8 cellular contexts compared by ENCODE assay signal in the genomic region with DNA sequence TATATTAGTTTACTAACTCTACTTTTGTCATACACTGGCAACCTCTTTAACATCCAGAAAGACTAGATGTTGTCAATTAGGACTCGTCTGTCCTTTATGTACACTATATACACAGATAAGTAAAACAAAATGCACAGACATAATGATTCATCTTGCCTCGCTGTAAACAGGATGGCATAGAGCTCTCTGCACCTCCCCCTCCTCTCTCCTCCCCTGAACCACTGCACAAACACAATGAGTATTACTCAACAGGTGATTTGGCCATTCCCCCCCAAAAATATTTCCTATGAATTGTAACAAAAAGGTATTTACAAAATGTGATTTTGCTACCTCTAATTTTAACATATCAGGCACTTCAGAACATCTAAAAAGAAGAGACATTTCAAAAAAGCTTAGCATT.
DNase-seq lines count a peak whose midpoint lies in the region; ATAC-seq and TF ChIP-seq lines count a peak whose summit lies in the region.
"Not testable (repeated sequence)": the region's sequence is repeated elsewhere in the genome, so short reads cannot be mapped to it uniquely, and the experiment has no call there.

No MANE protein-coding gene starts in this region.

- H3K27ac ChIP-seq in HEK293 (ENCODE audit: extremely low read depth, low read depth, low read length); duodenal mucosa (ENCODE audit: low read depth, low read length): not testable (repeated sequence)
- H3K27ac ChIP-seq in RWPE2 (ENCODE audit: poor library complexity, severe bottlenecking), result peak overlapping the region; percentile 81

- H3K27ac Mint-ChIP-seq in activated naive CD4-positive, alpha-beta T cell treated with anti-CD3 and anti-CD28 coated beads, Interleukin-2, amount 10 ng/mL, durations not matched to agents 7 days and 5 days, result peak overlapping the region; percentile 94
- H3K27ac Mint-ChIP-seq in nephron, result peak overlapping the region; percentile 78 to 95 (median 91)
- H3K27ac Mint-ChIP-seq in stimulated activated memory B cell treated with anti-CD40 and anti-IgM and Interleukin-4, amounts not matched to agents 10 μg/mL and 1 μg/mL and 100 μg/mL, for 72 hours, result peak overlapping the region; percentile 87

- H3K27me3 ChIP-seq in RWPE2 (ENCODE audit: insufficient read depth, poor library complexity, severe bottlenecking); duodenal mucosa (ENCODE audit: control insufficient read depth in 1 of 2, insufficient read depth in 2 of 2, low read length in 2 of 2); iPS-15b (ENCODE audit: control insufficient read depth, insufficient read depth, low read length): not testable (repeated sequence)

- ATAC-seq in RWPE2 (ENCODE audit: low read depth); stimulated activated memory B cell treated with anti-CD40 and anti-IgM and Interleukin-4, amounts not matched to agents 10 μg/mL and 1 μg/mL and 100 μg/mL, for 72 hours: not testable (repeated sequence)

- H3K4me1 ChIP-seq in HEK293 (ENCODE audit: control insufficient read depth, insufficient read depth, low read length); iPS-15b (ENCODE audit: control insufficient read depth, insufficient read depth, low read length): not testable (repeated sequence)
- H3K4me1 ChIP-seq in RWPE2 (ENCODE audit: insufficient read depth, poor library complexity, severe bottlenecking) (peaks cover 27% of the 10 kb centered on the region), duodenal mucosa (ENCODE audit: control insufficient read depth in 1 of 2, insufficient read depth in 2 of 2, low read length in 2 of 2) (peaks cover 8 to 12% of the 10 kb centered on the region in 2 donors)

- H3K4me3 ChIP-seq in AG10803 (ENCODE audit: low read length), result peak overlapping the region; percentile 61
- peak overlapping the region; percentile 32 for H3K4me3 ChIP-seq in HEK293 (ENCODE audit: low read depth, low read length)
- peak overlapping the region; percentile 99 for H3K4me3 ChIP-seq in RWPE2 (ENCODE audit: severe bottlenecking)
- peak overlapping the region; percentile 59 to 64 for H3K4me3 ChIP-seq in duodenal mucosa (ENCODE audit: low read depth in 1 of 2, low read length in 2 of 2)
- peak overlapping the region; percentile 27 for H3K4me3 ChIP-seq in iPS-15b (ENCODE audit: low read depth, low read length)

- H3K9me3 ChIP-seq in HEK293 (ENCODE audit: control insufficient read depth, insufficient read depth, low read depth, low read length); RWPE2 (ENCODE audit: severe bottlenecking); duodenal mucosa (ENCODE audit: control insufficient read depth in 1 of 2, low read length in 2 of 2); iPS-15b (ENCODE audit: control insufficient read depth, insufficient read depth, low read length): not testable (repeated sequence)

- not testable (repeated sequence) for H3K9me3 Mint-ChIP-seq in activated naive CD4-positive, alpha-beta T cell treated with anti-CD3 and anti-CD28 coated beads, Interleukin-2, amount 10 ng/mL, durations not matched to agents 7 days and 5 days; nephron; stimulated activated memory B cell treated with anti-CD40 and anti-IgM and Interleukin-4, amounts not matched to agents 10 μg/mL and 1 μg/mL and 100 μg/mL, for 72 hours

- TF ChIP-seq CTCF in AG10803 (conservative IDR thresholded peaks at IDR 0.05; ENCODE audit: low read length); HEK293 (tag by site-specific recombination; IDR thresholded peaks at IDR 0.05); RWPE2 (IDR thresholded peaks at IDR 0.05; ENCODE audit: poor library complexity, severe bottlenecking); nephron (IDR thresholded peaks at IDR 0.05; ENCODE audit: unreplicated experiment in 3 of 3): not testable (repeated sequence)

- POLR2A ChIA-PET in HEK293 (lab: Yijun Ruan, JAX), result not testable (repeated sequence)

- not testable (repeated sequence) for H3K27me3 Mint-ChIP-seq in activated naive CD4-positive, alpha-beta T cell treated with anti-CD3 and anti-CD28 coated beads, Interleukin-2, amount 10 ng/mL, durations not matched to agents 7 days and 5 days; nephron (ENCODE audit: low read depth); stimulated activated memory B cell treated with anti-CD40 and anti-IgM and Interleukin-4, amounts not matched to agents 10 μg/mL and 1 μg/mL and 100 μg/mL, for 72 hours

- H3K4me3 Mint-ChIP-seq in activated naive CD4-positive, alpha-beta T cell treated with anti-CD3 and anti-CD28 coated beads, Interleukin-2, amount 10 ng/mL, durations not matched to agents 7 days and 5 days, result peak overlapping the region; percentile 79
- H3K4me3 Mint-ChIP-seq in nephron, result peak overlapping the region; percentile 96 to 100 (median 96)
- peak overlapping the region; percentile 87 for H3K4me3 Mint-ChIP-seq in stimulated activated memory B cell treated with anti-CD40 and anti-IgM and Interleukin-4, amounts not matched to agents 10 μg/mL and 1 μg/mL and 100 μg/mL, for 72 hours

- peaks cover 0 to 20% of the 10 kb centered on the region in 2 experiments; a peak in 1 of 3 replicates for H3K36me3 ChIP-seq in HEK293 (ENCODE audit: control insufficient read depth in 2 of 2, insufficient read depth in 1 of 2, low read length in 2 of 2)
- peaks cover 46% of the 10 kb centered on the region for H3K36me3 ChIP-seq in RWPE2 (ENCODE audit: low read depth)
- not testable (repeated sequence) for H3K36me3 ChIP-seq in duodenal mucosa (ENCODE audit: control insufficient read depth in 1 of 2, insufficient read depth in 2 of 2, low read length in 2 of 2); iPS-15b (ENCODE audit: control insufficient read depth, insufficient read depth, low read length)

- CTCF ChIA-PET in HEK293 (lab: Yijun Ruan, JAX); activated naive CD4-positive, alpha-beta T cell treated with anti-CD3 and anti-CD28 coated beads, Interleukin-2, amount 10 ng/mL, durations not matched to agents 7 days and 5 days (lab: Charles Lee): not testable (repeated sequence)

- peaks cover 31% of the 10 kb centered on the region for H3K36me3 Mint-ChIP-seq in activated naive CD4-positive, alpha-beta T cell treated with anti-CD3 and anti-CD28 coated beads, Interleukin-2, amount 10 ng/mL, durations not matched to agents 7 days and 5 days
- peaks cover 32% of the 10 kb centered on the region for H3K36me3 Mint-ChIP-seq in nephron (ENCODE audit: low read depth)
- H3K36me3 Mint-ChIP-seq in stimulated activated memory B cell treated with anti-CD40 and anti-IgM and Interleukin-4, amounts not matched to agents 10 μg/mL and 1 μg/mL and 100 μg/mL, for 72 hours, result peaks cover 34% of the 10 kb centered on the region

- H3K4me1 Mint-ChIP-seq in activated naive CD4-positive, alpha-beta T cell treated with anti-CD3 and anti-CD28 coated beads, Interleukin-2, amount 10 ng/mL, durations not matched to agents 7 days and 5 days, result peaks cover 49% of the 10 kb centered on the region
- peaks cover 38% of the 10 kb centered on the region for H3K4me1 Mint-ChIP-seq in nephron
- H3K4me1 Mint-ChIP-seq in stimulated activated memory B cell treated with anti-CD40 and anti-IgM and Interleukin-4, amounts not matched to agents 10 μg/mL and 1 μg/mL and 100 μg/mL, for 72 hours, result peaks cover 56% of the 10 kb centered on the region

- DNase-seq in AG10803 (ENCODE audit: low read depth); RWPE2 (ENCODE audit: low spot score); activated naive CD4-positive, alpha-beta T cell treated with anti-CD3 and anti-CD28 coated beads, Interleukin-2, amount 10 ng/mL, durations not matched to agents 7 days and 5 days: not testable (repeated sequence)

- peak overlapping the region in 1 of 2 donors; percentile 75 for H3K9ac ChIP-seq in duodenal mucosa (ENCODE audit: low read depth in 1 of 2, low read length in 2 of 2)
- not testable (repeated sequence) for H3K9ac ChIP-seq in iPS-15b (ENCODE audit: low read depth, low read length)

TF ChIP-seq in HEK293, 187 proteins besides CTCF, POLR2A, EP300 and RAD21:
- TF ChIP-seq ZNF561 (tag by site-specific recombination; IDR thresholded peaks at IDR 0.05; ENCODE audit: borderline replicate concordance), result 0 out of 2 replicates have a peak, but pooled peaks have one; percentile 19
- TF ChIP-seq, protein P1, sequence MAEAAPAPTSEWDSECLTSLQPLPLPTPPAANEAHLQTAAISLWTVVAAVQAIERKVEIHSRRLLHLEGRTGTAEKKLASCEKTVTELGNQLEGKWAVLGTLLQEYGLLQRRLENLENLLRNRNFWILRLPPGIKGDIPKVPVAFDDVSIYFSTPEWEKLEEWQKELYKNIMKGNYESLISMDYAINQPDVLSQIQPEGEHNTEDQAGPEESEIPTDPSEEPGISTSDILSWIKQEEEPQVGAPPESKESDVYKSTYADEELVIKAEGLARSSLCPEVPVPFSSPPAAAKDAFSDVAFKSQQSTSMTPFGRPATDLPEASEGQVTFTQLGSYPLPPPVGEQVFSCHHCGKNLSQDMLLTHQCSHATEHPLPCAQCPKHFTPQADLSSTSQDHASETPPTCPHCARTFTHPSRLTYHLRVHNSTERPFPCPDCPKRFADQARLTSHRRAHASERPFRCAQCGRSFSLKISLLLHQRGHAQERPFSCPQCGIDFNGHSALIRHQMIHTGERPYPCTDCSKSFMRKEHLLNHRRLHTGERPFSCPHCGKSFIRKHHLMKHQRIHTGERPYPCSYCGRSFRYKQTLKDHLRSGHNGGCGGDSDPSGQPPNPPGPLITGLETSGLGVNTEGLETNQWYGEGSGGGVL (tag by site-specific recombination; IDR thresholded peaks at IDR 0.05), result peak; percentile 53; the same call in 1 of the 2 replicates
- TF ChIP-seq SCRT1 (tag by site-specific recombination; IDR thresholded peaks at IDR 0.05; ENCODE audit: borderline replicate concordance), result peak; percentile 74
- peak; percentile 86 for TF ChIP-seq SCRT2 (tag by site-specific recombination; IDR thresholded peaks at IDR 0.05)

Comparison
In these comparisons a context has a peak if more than half of its experiments do, and no peak if none do; other contexts are left out.
1. H3K4me3 ChIP-seq: peak in every context shown above with its lines; median percentile 99 in RWPE2; 62 in duodenal mucosa; 61 in AG10803; 32 in HEK293; 27 in iPS-15b.